In the genomic region with DNA sequence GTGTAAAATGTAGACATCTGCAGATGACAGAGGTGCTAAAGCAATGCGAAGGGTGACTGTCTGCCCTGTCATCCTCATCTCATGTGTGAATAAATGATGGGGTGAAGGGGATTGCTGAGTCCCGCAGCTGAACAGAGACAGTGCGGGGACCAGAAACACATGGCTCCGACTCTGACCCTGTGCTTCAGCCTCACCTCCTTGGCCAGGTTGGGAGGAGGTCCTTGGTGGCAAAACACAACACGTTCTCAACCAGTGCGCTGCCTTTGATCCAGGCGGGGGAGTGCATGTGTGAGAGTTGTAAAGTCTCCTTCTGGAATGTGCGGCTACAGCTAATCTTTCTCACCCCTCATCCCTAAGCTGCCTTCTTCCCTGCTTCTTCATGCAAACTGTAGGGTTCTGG, we compare ENCODE assay signal across 26 cellular contexts. TPM values are rescaled to one million over a fixed set of nuclear protein-coding genes. Genes with fewer than 3 reads are reported as not detected.
"Had no signal": no experiment of that assay in that cellular context is flagged by ENCODE, and none has a peak within 500 bp of the region (broad histone marks: within the 10 kb centered on the region; RNA-seq: fewer than 3 reads in every experiment).

No MANE protein-coding gene starts in this region.

- H3K4me2 ChIP-seq: SK-N-SH had no signal

- H3K27ac Mint-ChIP-seq: activated naive CD8-positive, alpha-beta T cell treated with anti-CD3 and anti-CD28 coated beads, Interleukin-2, amount 10 ng/mL, durations not matched to agents 7 days and 5 days; T-helper 1 cell treated with Interleukin-12 subunit alpha and Interleukin-12 subunit beta and Interleukin-4 antibody, amounts not matched to agents 30 μg/mL and 1 μg/mL, for 36 hours; WTC11 had no signal

- H3K27ac ChIP-seq: adrenal gland, SJCRH30 had no signal

- H3K4me3 Mint-ChIP-seq: activated naive CD8-positive, alpha-beta T cell treated with anti-CD3 and anti-CD28 coated beads, Interleukin-2, amount 10 ng/mL, durations not matched to agents 7 days and 5 days; T-helper 1 cell treated with Interleukin-12 subunit alpha and Interleukin-12 subunit beta and Interleukin-4 antibody, amounts not matched to agents 30 μg/mL and 1 μg/mL, for 36 hours; WTC11 had no signal

- H3K27me3 ChIP-seq: adrenal gland had no signal

- H3K36me3 ChIP-seq: adrenal gland, SJCRH30 had no signal

- H3K4me1 Mint-ChIP-seq: activated naive CD8-positive, alpha-beta T cell treated with anti-CD3 and anti-CD28 coated beads, Interleukin-2, amount 10 ng/mL, durations not matched to agents 7 days and 5 days had no signal

- H3K36me3 Mint-ChIP-seq: activated naive CD8-positive, alpha-beta T cell treated with anti-CD3 and anti-CD28 coated beads, Interleukin-2, amount 10 ng/mL, durations not matched to agents 7 days and 5 days had no signal

- H3K4me1 ChIP-seq: adrenal gland, SJCRH30 had no signal

- H3K4me3 ChIP-seq: adrenal gland, K562, SJCRH30 had no signal

- DNase-seq: activated CD4-positive, alpha-beta T cell treated with anti-CD3 and anti-CD28 coated beads for 48 hours; activated CD4-positive, alpha-beta T cell treated with anti-CD3 and anti-CD28 coated beads, Interleukin-2, amount 50 U/mL, for 4 hours; activated CD4-positive, CD25-positive, alpha-beta regulatory T cell treated with anti-CD3 and anti-CD28 coated beads, Interleukin-2, amount 50 U/mL, for 72 hours; activated naive CD4-positive, alpha-beta T cell treated with anti-CD3 and anti-CD28 coated beads, Interleukin-2, amount 50 U/mL, for 16 hours; activated naive CD8-positive, alpha-beta T cell treated with anti-CD3 and anti-CD28 coated beads, Interleukin-2, amount 10 ng/mL, durations not matched to agents 7 days and 5 days; activated T-cell treated with anti-CD3 and anti-CD28 coated beads, Interleukin-2, amount 50 U/mL, for 1 hour; anterior cingulate cortex; Kasumi-1; NCI-H1105 treated with DMSO at 0.1 percent for 48 hours; NCI-H1436 treated with DMSO at 0.1 percent for 48 hours; NCI-H187; NCI-H2081; NCI-H510A treated with DMSO at 0.1 percent for 48 hours; NCI-H69; NK-92 treated with Interleukin-12 subunit alpha and Interleukin-12 subunit beta, amount 100 ng/mL, for 24 hours; OCI-M1; RPMI8226; SJCRH30; SK-N-SH; SW 1271 had no signal

- ATAC-seq: K562, Panc1, Right ventricle myocardium inferior, WTC11 had no signal

- H3K9ac ChIP-seq: SK-N-SH had no signal

RNA-seq across cellular contexts. Expression of gene TTC22, which starts 32.0 kb away (rescaled TPM):
- total RNA-seq: K562, Right ventricle myocardium inferior, SJCRH30 had no signal
- polyA plus RNA-seq: SK-N-SH had no signal
